ENCODE assay signal across 10 cellular contexts in the genomic region with DNA sequence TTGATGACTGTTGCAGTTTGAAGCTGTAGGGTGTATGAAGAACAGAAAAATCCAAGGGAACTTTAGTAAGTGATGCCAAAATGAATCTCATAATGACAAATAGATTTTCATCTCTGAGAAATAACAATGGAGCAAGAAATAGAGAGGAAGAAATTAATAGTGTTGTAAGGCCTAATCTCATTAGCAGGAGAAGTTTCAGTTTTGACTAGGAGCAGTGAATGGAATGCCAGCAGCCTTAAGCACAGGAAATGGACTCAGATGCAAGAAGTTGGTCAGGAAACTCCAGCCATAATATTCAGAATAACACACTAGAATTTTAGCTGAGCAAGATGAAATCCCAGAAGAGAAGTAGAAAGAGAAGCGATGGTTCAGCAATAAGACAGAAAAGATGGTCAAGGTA. TPM values are rescaled to one million over a fixed set of nuclear protein-coding genes. Genes with fewer than 3 reads are reported as not detected.
DNase-seq lines count a peak whose midpoint lies in the region; ATAC-seq and TF ChIP-seq lines count a peak whose summit lies in the region.
"Had no signal": no experiment of that assay in that cellular context is flagged by ENCODE, and none has a peak within 500 bp of the region (broad histone marks: within the 10 kb centered on the region; RNA-seq: fewer than 3 reads in every experiment).

No MANE protein-coding gene starts in this region.

- H3K36me3 ChIP-seq in IMR-90 (ENCODE audit: control insufficient read depth, insufficient read depth, low read length) (peaks cover 12% of the 10 kb centered on the region), ascending aorta (no peaks in the 10 kb centered on the region), hepatocyte (replicated peaks; ENCODE audit: insufficient read depth, low read depth) (no peaks in the 10 kb centered on the region), stomach (no peaks in the 10 kb centered on the region)
- H3K36me3 ChIP-seq: SJCRH30 had no signal

- no TSS peak for BruUV-seq in IMR-90 (replicated peaks; lab: Mats Ljungman, UMichigan)

- peaks cover 13% of the 10 kb centered on the region for H3K9me1 ChIP-seq in IMR-90 (ENCODE audit: insufficient read depth, low read length)

- no CpG with 5 or more reads among the region's 1 CpG for WGBS in IMR-90 (ENCODE audit: extremely low coverage in 2 of 2, insufficient read length in 1 of 2), 2 experiments
- WGBS in hepatocyte (ENCODE audit: low lambda C conversion rate, missing lambda C conversion rate): 81% methylated on average over 1 of the region's 1 CpG
- 72 to 88% (median 75%) methylated on average over 1 of the region's 1 CpG for WGBS in stomach, 5 donors

- H3K23ac ChIP-seq in IMR-90 (ENCODE audit: low read depth, low read length): no peak overlapping the region

- no peaks in the 10 kb centered on the region for H3K9me2 ChIP-seq in hepatocyte (replicated peaks; ENCODE audit: insufficient read depth)

- no peaks in the 10 kb centered on the region for H3K9me3 ChIP-seq in IMR-90 (ENCODE audit: control insufficient read depth, insufficient read depth, low read length)
- no peaks in the 10 kb centered on the region for H3K9me3 ChIP-seq in ascending aorta
- no peaks in the 10 kb centered on the region for H3K9me3 ChIP-seq in hepatocyte (ENCODE audit: low read depth)
- H3K9me3 ChIP-seq in stomach: no peaks in the 10 kb centered on the region
- H3K9me3 ChIP-seq: SJCRH30 had no signal

- peak; percentile 61 for DNase-seq in IMR-90
- no peak for DNase-seq in ascending aorta (ENCODE audit: low spot score in 2 of 2)
- DNase-seq in hepatocyte (ENCODE audit: low spot score): no peak
- DNase-seq in stomach: no peak
- DNase-seq in RKO (ENCODE audit: low spot score): no peak
- no peak for DNase-seq in NCI-H2029 treated with DMSO at 0.1 percent for 48 hours (lab: John Stamatoyannopoulos, UW)
- DNase-seq in SHP77 (lab: John Stamatoyannopoulos, UW): no peak
- DNase-seq: activated T-cell treated with anti-CD3 and anti-CD28 coated beads, Interleukin-2, amount 50 U/mL, for 1 hour; NCI-H1092 treated with DMSO at 0.1 percent for 48 hours; SJCRH30 had no signal

- CTCF ChIA-PET in IMR-90 (lab: Yijun Ruan, JAX): interaction anchor here (0.7 kb wide), 1 partner anchor 12 kb away, joined by 3 read pairs; no protein-coding TSS in a partner anchor

- H2AFZ ChIP-seq in IMR-90 (replicated peaks; ENCODE audit: low read length, poor library complexity): no peak overlapping the region
- no peak overlapping the region for H2AFZ ChIP-seq in hepatocyte

- H4K20me1 ChIP-seq in IMR-90 (ENCODE audit: insufficient read depth, low read length) (peaks cover 9% of the 10 kb centered on the region), hepatocyte (ENCODE audit: insufficient read depth, poor library complexity, severe bottlenecking) (no peaks in the 10 kb centered on the region)

- no peak for TF ChIP-seq RAD21 in IMR-90 (IDR thresholded peaks at IDR 0.05; ENCODE audit: low read length)

- no peak for ATAC-seq in IMR-90 (ENCODE audit: low read depth)

- H4K91ac ChIP-seq in IMR-90 (ENCODE audit: insufficient read depth, low read depth, low read length): no peak overlapping the region

- no peak overlapping the region for H2BK120ac ChIP-seq in IMR-90 (ENCODE audit: low read depth, low read length)

- no peak overlapping the region for H3K18ac ChIP-seq in IMR-90 (ENCODE audit: low read depth, low read length)

- no peak overlapping the region for H3K27ac ChIP-seq in IMR-90 (ENCODE audit: insufficient read depth, low read length)
- peak overlapping the region; percentile 22 to 57 for H3K27ac ChIP-seq in ascending aorta
- H3K27ac ChIP-seq in hepatocyte: peak overlapping the region; percentile 51
- peak overlapping the region in 4 of 5 donors; percentile 22 to 76 (median 64) for H3K27ac ChIP-seq in stomach
- H3K27ac ChIP-seq: SJCRH30 had no signal

- H3K79me1 ChIP-seq in IMR-90 (ENCODE audit: low read depth in 1 of 2, low read length in 2 of 2): peaks cover 32 to 42% of the 10 kb centered on the region in 2 experiments; a peak in 3 of 4 replicates

- no peak overlapping the region for H4K5ac ChIP-seq in IMR-90 (ENCODE audit: low read depth, low read length)

- POLR2A ChIA-PET in IMR-90 (lab: Charles Lee; ENCODE audit: unreplicated experiment): no interaction called here

- no peaks in the 10 kb centered on the region for H3K27me3 ChIP-seq in IMR-90 (ENCODE audit: control insufficient read depth, insufficient read depth, low read length)
- H3K27me3 ChIP-seq in ascending aorta: no peaks in the 10 kb centered on the region
- no peaks in the 10 kb centered on the region for H3K27me3 ChIP-seq in hepatocyte
- no peaks in the 10 kb centered on the region for H3K27me3 ChIP-seq in stomach
- H3K27me3 ChIP-seq: SJCRH30 had no signal

- H2AK9ac ChIP-seq in IMR-90 (replicated peaks; ENCODE audit: low read depth, low read length, poor library complexity): no peak overlapping the region

- peaks cover 76% of the 10 kb centered on the region for H3K79me2 ChIP-seq in hepatocyte

- H3K4me1 ChIP-seq in IMR-90 (ENCODE audit: control insufficient read depth, insufficient read depth, low read length): peaks cover 16% of the 10 kb centered on the region
- peaks cover 2 to 51% of the 10 kb centered on the region in 2 donors for H3K4me1 ChIP-seq in ascending aorta
- peaks cover 30% of the 10 kb centered on the region for H3K4me1 ChIP-seq in hepatocyte (ENCODE audit: insufficient read depth)
- H3K4me1 ChIP-seq in stomach: peaks cover 24 to 89% (median 61%) of the 10 kb centered on the region in 4 donors

- intact Hi-C loops in IMR-90 (cut with micrococcal nuclease): loop anchor here (1.0 kb wide), 1 partner anchor 8 kb away; no protein-coding TSS in a partner anchor
- intact Hi-C loops in ascending aorta (cut with DNase I): no loop called here
- intact Hi-C loops in stomach (cut with DNase I; ENCODE audit: low total_unique reads): no loop called here

- TF ChIP-seq EP300 in stomach (IDR thresholded peaks at IDR 0.05): no peak

- no peak overlapping the region for H2BK15ac ChIP-seq in IMR-90 (ENCODE audit: low read depth, low read length)

- dilution Hi-C loops in IMR-90 (cut with HindIII; ENCODE audit: low sequenced_read_pairs, unreplicated experiment): no loop called here

- H3K4ac ChIP-seq in IMR-90 (ENCODE audit: low read depth, low read length): no peak overlapping the region

- peak overlapping the region; percentile 35 for H2BK5ac ChIP-seq in IMR-90 (ENCODE audit: low read depth, low read length, poor library complexity, severe bottlenecking)

- H3K14ac ChIP-seq in IMR-90 (replicated peaks; ENCODE audit: low read depth, low read length): no peak overlapping the region

- H3K56ac ChIP-seq in IMR-90 (ENCODE audit: extremely low read depth, insufficient read depth, low read length): no peak overlapping the region

- in situ Hi-C loops in IMR-90 (cut with MboI; ENCODE audit: low sequenced_read_pairs): no loop called here

- H3K4me3 ChIP-seq in IMR-90 (ENCODE audit: insufficient read depth, low read depth, low read length) (no peak overlapping the region), ascending aorta (peak overlapping the region in 1 of 2 donors; percentile 8), hepatocyte (no peak overlapping the region), stomach (no peak overlapping the region)
- H3K4me3 ChIP-seq: SJCRH30 had no signal

- H4K8ac ChIP-seq in IMR-90 (ENCODE audit: low read depth in 2 of 2, low read length in 2 of 2): no peak overlapping the region

- TF ChIP-seq CTCF in IMR-90 (conservative IDR thresholded peaks at IDR 0.05; ENCODE audit: low read depth, low read length) (no peak), ascending aorta (IDR thresholded peaks at IDR 0.05) (no peak), hepatocyte (IDR thresholded peaks at IDR 0.05; ENCODE audit: poor library complexity) (no peak), stomach (IDR thresholded peaks at IDR 0.05) (no peak)

- no peak overlapping the region for H2BK20ac ChIP-seq in IMR-90 (ENCODE audit: low read depth, low read length)

- TF ChIP-seq POLR2A in IMR-90 (IDR thresholded peaks at IDR 0.05; ENCODE audit: low read depth, low read length) (no peak), stomach (IDR thresholded peaks at IDR 0.05) (no peak)

- peak overlapping the region; percentile 37; the same call in 1 of the 2 replicates for H3K4me2 ChIP-seq in IMR-90 (ENCODE audit: low read depth, low read length)
- peak overlapping the region; percentile 47 for H3K4me2 ChIP-seq in hepatocyte

- no peak overlapping the region for H3K9ac ChIP-seq in IMR-90 (ENCODE audit: low read depth, low read length)

- H2AK5ac ChIP-seq in IMR-90 (ENCODE audit: low read depth, low read length): no peak overlapping the region

TF ChIP-seq in IMR-90, 13 proteins besides CTCF, POLR2A, EP300 and RAD21:
- TF ChIP-seq MAFK (IDR thresholded peaks at IDR 0.05; ENCODE audit: low read depth, low read length): peak; percentile 35; the same call in 1 of the 2 replicates
- TF ChIP-seq FOS (IDR thresholded peaks at IDR 0.05; ENCODE audit: low read depth, low read length): no peak
- TF ChIP-seq MXI1 (IDR thresholded peaks at IDR 0.05; ENCODE audit: borderline replicate concordance, low read depth, low read length): no peak
- TF ChIP-seq, protein P1, sequence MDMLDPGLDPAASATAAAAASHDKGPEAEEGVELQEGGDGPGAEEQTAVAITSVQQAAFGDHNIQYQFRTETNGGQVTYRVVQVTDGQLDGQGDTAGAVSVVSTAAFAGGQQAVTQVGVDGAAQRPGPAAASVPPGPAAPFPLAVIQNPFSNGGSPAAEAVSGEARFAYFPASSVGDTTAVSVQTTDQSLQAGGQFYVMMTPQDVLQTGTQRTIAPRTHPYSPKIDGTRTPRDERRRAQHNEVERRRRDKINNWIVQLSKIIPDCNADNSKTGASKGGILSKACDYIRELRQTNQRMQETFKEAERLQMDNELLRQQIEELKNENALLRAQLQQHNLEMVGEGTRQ (IDR thresholded peaks at IDR 0.05; ENCODE audit: low read depth, low read length): no peak
- TF ChIP-seq MAZ (IDR thresholded peaks at IDR 0.05; ENCODE audit: borderline replicate concordance, low read depth, low read length): no peak
- no peak for TF ChIP-seq BHLHE40 (IDR thresholded peaks at IDR 0.05; ENCODE audit: low read depth, low read length)
- no peak for TF ChIP-seq CEBPB (IDR thresholded peaks at IDR 0.05; ENCODE audit: low read depth, low read length)
- no peak for TF ChIP-seq RFX5 (IDR thresholded peaks at IDR 0.05; ENCODE audit: low read depth, low read length)
- TF ChIP-seq NFE2L2 (IDR thresholded peaks at IDR 0.05; ENCODE audit: low read depth, low read length): no peak

RNA-seq across cellular contexts. Expression of a gene that starts 23.9 kb away (rescaled TPM):
- total RNA-seq in IMR-90 (2012; rRNA removed): 11.1 and 13.9 TPM in 2 replicates
- polyA plus RNA-seq in IMR-90 (2012; rRNA removed): 7.3 and 9.7 TPM in 2 replicates
- 3.4 and 8.9 TPM in 2 replicates for polyA plus RNA-seq in IMR-90 (2012; cell fraction: cytosol; rRNA removed)
- polyA plus RNA-seq in IMR-90 (2012; cell fraction: nucleus; rRNA removed; ENCODE audit: low replicate concordance): 20.5 and 29.3 TPM in 2 replicates
- total RNA-seq in ascending aorta: 68.3 TPM
- 28.7 and 32.6 TPM in 2 replicates for total RNA-seq in hepatocyte
- 14.7 and 16.3 TPM in 2 replicates for polyA plus RNA-seq in hepatocyte
- total RNA-seq in stomach: 100 to 1,000 TPM in 1 of 5 donors, 10 to 100 TPM in 4; 32.4 to 106 (median 64.6) TPM
- polyA plus RNA-seq in stomach: 1 to 10 TPM; 5.2 to 8.7 (median 7.6) TPM
